8 cellular contexts compared by ENCODE assay signal in the genomic region with DNA sequence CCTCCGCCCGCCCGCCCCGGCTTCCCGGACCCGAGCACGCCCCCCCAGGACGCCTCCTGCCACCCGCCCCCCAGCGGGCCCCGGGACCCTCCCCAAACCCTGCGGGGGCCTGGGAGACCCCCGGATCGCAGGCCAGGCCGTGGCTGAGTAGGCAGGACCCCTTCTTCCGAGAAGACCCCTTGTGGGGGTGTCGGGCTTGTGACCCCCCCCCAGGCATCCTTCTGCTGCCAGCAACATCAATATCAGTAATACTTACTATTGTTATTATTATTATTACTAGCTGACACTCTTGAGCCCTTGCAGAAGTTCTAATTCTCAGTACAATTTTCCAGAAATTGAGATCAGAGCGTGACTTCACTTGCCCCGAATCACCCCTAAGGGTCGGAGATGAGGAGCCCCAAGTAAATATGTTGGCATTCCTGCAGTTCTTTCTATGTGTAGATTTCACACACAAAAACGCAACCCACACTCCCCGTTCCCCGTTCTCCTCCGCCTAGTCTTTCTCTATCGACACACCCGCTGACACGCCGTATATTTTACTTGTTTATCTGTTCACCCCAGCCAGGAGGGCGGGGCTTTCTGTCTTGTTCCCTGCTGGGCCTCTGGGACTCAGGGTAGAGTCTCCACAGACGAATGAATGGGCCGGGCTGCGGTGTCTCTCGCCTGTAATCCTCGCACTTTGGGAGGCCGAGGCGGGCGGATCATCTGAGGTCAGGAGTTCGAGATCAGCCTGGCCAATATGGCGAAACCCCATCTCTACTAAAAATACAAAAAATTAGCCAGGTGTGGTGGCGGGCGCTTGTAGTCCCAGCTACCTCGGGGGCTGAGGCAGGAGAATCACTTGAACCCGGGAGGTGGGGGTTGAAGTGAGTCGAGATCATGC. TPM values are rescaled to one million over a fixed set of nuclear protein-coding genes. Genes with fewer than 3 reads are reported as not detected.
DNase-seq lines count a peak whose midpoint lies in the region; ATAC-seq and TF ChIP-seq lines count a peak whose summit lies in the region.

No MANE protein-coding gene starts in this region.

- ATAC-seq in GM23338, result peak; percentile 71
- ATAC-seq in stimulated activated effector memory CD8-positive, alpha-beta T cell treated with anti-CD3 and anti-CD28 coated beads, Interleukin-12 subunit alpha, Interleukin-12 subunit beta, amount 100 ng/mL, for 72 hours, result peak; percentile 83
- ATAC-seq in GM19397 (IDR thresholded peaks at IDR 0.05; ENCODE audit: unreplicated experiment), result no peak

- DNase-seq in GM23338 (ENCODE audit: low spot score) (peak; percentile 92), NCI-H2196 treated with DMSO at 0.1 percent for 48 hours (lab: John Stamatoyannopoulos, UW; ENCODE audit: unreplicated experiment) (peak; percentile 60), ecto neural progenitor cell (ENCODE audit: low spot score) (peak; percentile 77), medulla oblongata (ENCODE audit: extremely low spot score) (peak; percentile 33), germinal center (ENCODE audit: low spot score) (no peak)
- DNase-seq in activated CD4-positive, alpha-beta T cell treated with anti-CD3 and anti-CD28 coated beads for 4 hours, result peak; percentile 69 to 70
- DNase-seq in stimulated activated effector memory CD8-positive, alpha-beta T cell treated with anti-CD3 and anti-CD28 coated beads, Interleukin-12 subunit alpha, Interleukin-12 subunit beta, amount 100 ng/mL, for 72 hours (ENCODE audit: low spot score in 2 of 2), result peak in 1 of 2 donors; percentile 64

- peaks cover 33% of the 10 kb centered on the region for H3K27me3 ChIP-seq in GM23338 (ENCODE audit: insufficient read depth)

- H3K27me3 Mint-ChIP-seq in GM23338 (ENCODE audit: insufficient read depth, low read depth, poor library complexity), result peaks cover 20% of the 10 kb centered on the region

- no peak overlapping the region for H2AFZ ChIP-seq in GM23338

- H3K27ac ChIP-seq in GM23338 (ENCODE audit: low read depth), result no peak overlapping the region

- peak overlapping the region; percentile 72 for H3K4me2 ChIP-seq in GM23338

- H3F3A ChIP-seq in GM23338 (replicated peaks; ENCODE audit: low read depth), result peaks cover 9% of the 10 kb centered on the region; the same call in 1 of the 2 replicates

- no peaks in the 10 kb centered on the region for H3K9me2 ChIP-seq in GM23338 (ENCODE audit: insufficient read depth)

- no peak overlapping the region for H3K27ac Mint-ChIP-seq in GM23338
- H3K27ac Mint-ChIP-seq in stimulated activated effector memory CD8-positive, alpha-beta T cell treated with anti-CD3 and anti-CD28 coated beads, Interleukin-12 subunit alpha, Interleukin-12 subunit beta, amount 100 ng/mL, for 72 hours, result peak overlapping the region; percentile 79

- no peaks in the 10 kb centered on the region; the same call in 2 of the 3 replicates for H3K36me3 Mint-ChIP-seq in GM23338 (ENCODE audit: low read depth)
- peaks cover 5% of the 10 kb centered on the region for H3K36me3 Mint-ChIP-seq in stimulated activated effector memory CD8-positive, alpha-beta T cell treated with anti-CD3 and anti-CD28 coated beads, Interleukin-12 subunit alpha, Interleukin-12 subunit beta, amount 100 ng/mL, for 72 hours

- H3K4me1 ChIP-seq in GM23338 (ENCODE audit: insufficient read depth), result peaks cover 14% of the 10 kb centered on the region; the same call in 1 of the 2 replicates

- H3K4me1 Mint-ChIP-seq in GM23338, result peaks cover 21% of the 10 kb centered on the region
- H3K4me1 Mint-ChIP-seq in stimulated activated effector memory CD8-positive, alpha-beta T cell treated with anti-CD3 and anti-CD28 coated beads, Interleukin-12 subunit alpha, Interleukin-12 subunit beta, amount 100 ng/mL, for 72 hours, result peaks cover 7% of the 10 kb centered on the region

- no peaks in the 10 kb centered on the region for H3K36me3 ChIP-seq in GM23338 (ENCODE audit: insufficient read depth)

- no peaks in the 10 kb centered on the region for H3K9me3 Mint-ChIP-seq in GM23338
- no peaks in the 10 kb centered on the region for H3K9me3 Mint-ChIP-seq in stimulated activated effector memory CD8-positive, alpha-beta T cell treated with anti-CD3 and anti-CD28 coated beads, Interleukin-12 subunit alpha, Interleukin-12 subunit beta, amount 100 ng/mL, for 72 hours

- no peaks in the 10 kb centered on the region for H4K20me1 ChIP-seq in GM23338 (replicated peaks; ENCODE audit: insufficient read depth)

- TF ChIP-seq CTCF in GM23338 (conservative IDR thresholded peaks at IDR 0.05; ENCODE audit: low read depth in 2 of 2), result no peak

- H3K4me3 ChIP-seq in GM23338, result peak overlapping the region; percentile 64

- peak overlapping the region; percentile 74 for H3K4me3 Mint-ChIP-seq in GM23338
- peak overlapping the region; percentile 74 for H3K4me3 Mint-ChIP-seq in stimulated activated effector memory CD8-positive, alpha-beta T cell treated with anti-CD3 and anti-CD28 coated beads, Interleukin-12 subunit alpha, Interleukin-12 subunit beta, amount 100 ng/mL, for 72 hours

- H3K79me2 ChIP-seq in GM23338 (replicated peaks; ENCODE audit: insufficient read depth), result no peaks in the 10 kb centered on the region

TF ChIP-seq in GM23338, 12 proteins besides CTCF, POLR2A, EP300 and RAD21 (continues in another document):
- no peak for TF ChIP-seq STAT1 (IDR thresholded peaks at IDR 0.05; ENCODE audit: unreplicated experiment)
- no peak for TF ChIP-seq ZNF331 (CRISPR knock-in tag; IDR thresholded peaks at IDR 0.05; ENCODE audit: low read depth)
- no peak for TF ChIP-seq ZNF114 (CRISPR knock-in tag; IDR thresholded peaks at IDR 0.05)
- TF ChIP-seq, protein P1, sequence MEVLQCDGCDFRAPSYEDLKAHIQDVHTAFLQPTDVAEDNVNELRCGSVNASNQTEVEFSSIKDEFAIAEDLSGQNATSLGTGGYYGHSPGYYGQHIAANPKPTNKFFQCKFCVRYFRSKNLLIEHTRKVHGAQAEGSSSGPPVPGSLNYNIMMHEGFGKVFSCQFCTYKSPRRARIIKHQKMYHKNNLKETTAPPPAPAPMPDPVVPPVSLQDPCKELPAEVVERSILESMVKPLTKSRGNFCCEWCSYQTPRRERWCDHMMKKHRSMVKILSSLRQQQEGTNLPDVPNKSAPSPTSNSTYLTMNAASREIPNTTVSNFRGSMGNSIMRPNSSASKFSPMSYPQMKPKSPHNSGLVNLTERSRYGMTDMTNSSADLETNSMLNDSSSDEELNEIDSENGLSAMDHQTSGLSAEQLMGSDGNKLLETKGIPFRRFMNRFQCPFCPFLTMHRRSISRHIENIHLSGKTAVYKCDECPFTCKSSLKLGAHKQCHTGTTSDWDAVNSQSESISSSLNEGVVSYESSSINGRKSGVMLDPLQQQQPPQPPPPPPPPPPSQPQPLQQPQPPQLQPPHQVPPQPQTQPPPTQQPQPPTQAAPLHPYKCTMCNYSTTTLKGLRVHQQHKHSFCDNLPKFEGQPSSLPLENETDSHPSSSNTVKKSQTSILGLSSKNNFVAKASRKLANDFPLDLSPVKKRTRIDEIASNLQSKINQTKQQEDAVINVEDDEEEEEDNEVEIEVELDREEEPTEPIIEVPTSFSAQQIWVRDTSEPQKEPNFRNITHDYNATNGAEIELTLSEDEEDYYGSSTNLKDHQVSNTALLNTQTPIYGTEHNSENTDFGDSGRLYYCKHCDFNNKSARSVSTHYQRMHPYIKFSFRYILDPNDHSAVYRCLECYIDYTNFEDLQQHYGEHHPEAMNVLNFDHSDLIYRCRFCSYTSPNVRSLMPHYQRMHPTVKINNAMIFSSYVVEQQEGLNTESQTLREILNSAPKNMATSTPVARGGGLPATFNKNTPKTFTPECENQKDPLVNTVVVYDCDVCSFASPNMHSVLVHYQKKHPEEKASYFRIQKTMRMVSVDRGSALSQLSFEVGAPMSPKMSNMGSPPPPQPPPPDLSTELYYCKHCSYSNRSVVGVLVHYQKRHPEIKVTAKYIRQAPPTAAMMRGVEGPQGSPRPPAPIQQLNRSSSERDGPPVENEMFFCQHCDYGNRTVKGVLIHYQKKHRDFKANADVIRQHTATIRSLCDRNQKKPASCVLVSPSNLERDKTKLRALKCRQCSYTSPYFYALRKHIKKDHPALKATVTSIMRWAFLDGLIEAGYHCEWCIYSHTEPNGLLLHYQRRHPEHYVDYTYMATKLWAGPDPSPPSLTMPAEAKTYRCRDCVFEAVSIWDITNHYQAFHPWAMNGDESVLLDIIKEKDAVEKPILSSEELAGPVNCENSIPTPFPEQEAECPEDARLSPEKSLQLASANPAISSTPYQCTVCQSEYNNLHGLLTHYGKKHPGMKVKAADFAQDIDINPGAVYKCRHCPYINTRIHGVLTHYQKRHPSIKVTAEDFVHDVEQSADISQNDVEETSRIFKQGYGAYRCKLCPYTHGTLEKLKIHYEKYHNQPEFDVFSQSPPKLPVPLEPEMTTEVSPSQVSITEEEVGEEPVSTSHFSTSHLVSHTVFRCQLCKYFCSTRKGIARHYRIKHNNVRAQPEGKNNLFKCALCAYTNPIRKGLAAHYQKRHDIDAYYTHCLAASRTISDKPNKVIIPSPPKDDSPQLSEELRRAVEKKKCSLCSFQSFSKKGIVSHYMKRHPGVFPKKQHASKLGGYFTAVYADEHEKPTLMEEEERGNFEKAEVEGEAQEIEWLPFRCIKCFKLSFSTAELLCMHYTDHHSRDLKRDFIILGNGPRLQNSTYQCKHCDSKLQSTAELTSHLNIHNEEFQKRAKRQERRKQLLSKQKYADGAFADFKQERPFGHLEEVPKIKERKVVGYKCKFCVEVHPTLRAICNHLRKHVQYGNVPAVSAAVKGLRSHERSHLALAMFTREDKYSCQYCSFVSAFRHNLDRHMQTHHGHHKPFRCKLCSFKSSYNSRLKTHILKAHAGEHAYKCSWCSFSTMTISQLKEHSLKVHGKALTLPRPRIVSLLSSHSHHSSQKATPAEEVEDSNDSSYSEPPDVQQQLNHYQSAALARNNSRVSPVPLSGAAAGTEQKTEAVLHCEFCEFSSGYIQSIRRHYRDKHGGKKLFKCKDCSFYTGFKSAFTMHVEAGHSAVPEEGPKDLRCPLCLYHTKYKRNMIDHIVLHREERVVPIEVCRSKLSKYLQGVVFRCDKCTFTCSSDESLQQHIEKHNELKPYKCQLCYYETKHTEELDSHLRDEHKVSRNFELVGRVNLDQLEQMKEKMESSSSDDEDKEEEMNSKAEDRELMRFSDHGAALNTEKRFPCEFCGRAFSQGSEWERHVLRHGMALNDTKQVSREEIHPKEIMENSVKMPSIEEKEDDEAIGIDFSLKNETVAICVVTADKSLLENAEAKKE (CRISPR knock-in tag; IDR thresholded peaks at IDR 0.05), result no peak
- no peak for TF ChIP-seq EZH2 (IDR thresholded peaks at IDR 0.05; ENCODE audit: low read depth, unreplicated experiment)
- no peak for TF ChIP-seq JUNB (IDR thresholded peaks at IDR 0.05; ENCODE audit: unreplicated experiment)
- TF ChIP-seq NANOG (IDR thresholded peaks at IDR 0.05; ENCODE audit: borderline replicate concordance), result no peak
- TF ChIP-seq CREB1 (CRISPR knock-in tag; IDR thresholded peaks at IDR 0.05; ENCODE audit: low read depth), result no peak

RNA-seq across cellular contexts. Expression of a gene that starts 14.7 kb away (rescaled TPM):
- total RNA-seq in GM23338 (2014; rRNA removed; shearing (Covaris generic)), result 151 and 154 TPM in 2 replicates
- 130 and 132 TPM in 2 replicates for polyA plus RNA-seq in GM23338 (2016; fragmentation: Nextera tagmentation; extraction: Ambion mirVana)

RNA-seq across cellular contexts. Expression of a gene that starts 18.5 kb away (rescaled TPM):
- total RNA-seq in GM23338 (2014; rRNA removed; shearing (Covaris generic)), result 21.3 and 22.8 TPM in 2 replicates
- polyA plus RNA-seq in GM23338 (2016; fragmentation: Nextera tagmentation; extraction: Ambion mirVana), result 5.2 and 5.6 TPM in 2 replicates

RNA-seq across cellular contexts. Expression of a gene that starts 46.6 kb away (rescaled TPM):
- 22.6 and 26.9 TPM in 2 replicates for total RNA-seq in GM23338 (2014; rRNA removed; shearing (Covaris generic))
- polyA plus RNA-seq in GM23338 (2016; fragmentation: Nextera tagmentation; extraction: Ambion mirVana), result 15.8 and 16.2 TPM in 2 replicates
